In the genomic region with DNA sequence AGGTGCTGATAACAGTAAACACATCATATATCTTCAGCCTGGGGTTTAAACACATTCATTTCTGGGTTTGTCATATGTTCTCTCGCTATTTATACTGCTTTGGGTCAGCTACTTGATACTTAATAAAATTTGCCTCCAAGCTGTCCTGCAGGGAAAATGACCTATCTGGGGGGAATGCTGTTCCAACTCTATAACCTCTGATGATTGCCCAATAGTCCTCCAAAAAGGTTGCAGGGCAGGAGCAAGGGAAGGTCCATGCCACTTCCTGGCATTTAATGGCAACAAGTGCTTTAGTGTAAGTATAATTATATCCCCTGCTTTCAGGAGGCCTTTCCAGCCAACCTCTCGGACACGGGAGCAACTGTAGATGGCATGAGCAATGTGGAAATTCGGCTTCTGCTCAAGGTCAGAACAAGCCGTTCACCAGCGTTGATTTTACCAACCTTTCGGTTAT, we compare ENCODE assay signal across 12 cellular contexts.
DNase-seq lines count a peak whose midpoint lies in the region; ATAC-seq and TF ChIP-seq lines count a peak whose summit lies in the region.
"Had no signal": no experiment of that assay in that cellular context is flagged by ENCODE, and none has a peak within 500 bp of the region (broad histone marks: within the 10 kb centered on the region; RNA-seq: fewer than 3 reads in every experiment).

No MANE protein-coding gene starts in this region.

- peak overlapping the region; percentile 77 to 81 for H3K27ac ChIP-seq in ascending aorta
- peak overlapping the region; percentile 61 to 92 (median 81) for H3K27ac ChIP-seq in heart left ventricle
- no peak overlapping the region for H3K27ac ChIP-seq in osteoblast (ENCODE audit: low read depth, low read length)
- H3K27ac ChIP-seq in thyroid gland: peak overlapping the region; percentile 27 to 61 (median 46)
- H3K27ac ChIP-seq: BLaER1 had no signal

- no peak overlapping the region for H3K4me3 ChIP-seq in ascending aorta
- no peak overlapping the region for H3K4me3 ChIP-seq in heart left ventricle
- no peak overlapping the region for H3K4me3 ChIP-seq in osteoblast (ENCODE audit: insufficient read depth, low read length)
- no peak overlapping the region for H3K4me3 ChIP-seq in thyroid gland (replicated peaks in 1 of 3)
- H3K4me3 ChIP-seq: BLaER1, skin epidermis had no signal

- H3K27me3 ChIP-seq in ascending aorta (no peaks in the 10 kb centered on the region), heart left ventricle (no peaks in the 10 kb centered on the region), osteoblast (ENCODE audit: insufficient read depth, low read length) (no peaks in the 10 kb centered on the region), thyroid gland (no peaks in the 10 kb centered on the region)
- H3K27me3 ChIP-seq: BLaER1 had no signal

- ATAC-seq in heart left ventricle (peak; percentile 39 to 76 (median 64)), HG02938 (IDR thresholded peaks at IDR 0.05; ENCODE audit: unreplicated experiment) (no peak)
- ATAC-seq: Panc1 had no signal

- intact Hi-C loops in ascending aorta (cut with DNase I) (loop anchor here (2.0 to 5.0 kb wide), 6 partner anchors 64 to 250 kb away; a partner anchor contains a TSS), heart left ventricle (cut with DNase I) (loop anchor here in 9 of 10 donors (1.0 to 10.0 kb wide), 13 partner anchors 45 to 250 kb away; a partner anchor contains a TSS), thyroid gland (cut with DNase I) (no loop called here), posterior cingulate gyrus (cut with DNase I) (no loop called here)

- no peaks in the 10 kb centered on the region for H4K20me1 ChIP-seq in osteoblast (ENCODE audit: insufficient read depth, low read length)
- H4K20me1 ChIP-seq: BLaER1 had no signal

- peak overlapping the region; percentile 49 for H2AFZ ChIP-seq in osteoblast (ENCODE audit: low read length)

- TF ChIP-seq CTCF in ascending aorta (IDR thresholded peaks at IDR 0.05) (no peak), heart left ventricle (IDR thresholded peaks at IDR 0.05) (no peak), osteoblast (IDR thresholded peaks at IDR 0.05; ENCODE audit: extremely low read depth, low read depth, low read length) (no peak), thyroid gland (IDR thresholded peaks at IDR 0.05) (no peak)

- 53 to 61% (median 61%) methylated on average over 7 of the region's 7 CpGs for WGBS in heart left ventricle, 4 donors
- WGBS in thyroid gland, 2 donors: 81 to 89% methylated on average over 7 of the region's 7 CpGs

- H3K4me2 ChIP-seq in osteoblast (ENCODE audit: insufficient read depth, low read length): peak overlapping the region; percentile 51

- H3K79me2 ChIP-seq in osteoblast (ENCODE audit: insufficient read depth, low read length): no peaks in the 10 kb centered on the region

- H3K4me1 ChIP-seq in ascending aorta (peaks cover 3 to 18% of the 10 kb centered on the region in 2 donors), heart left ventricle (peaks cover 0 to 27% (median 14%) of the 10 kb centered on the region in 12 donors), osteoblast (ENCODE audit: insufficient read depth, low read length) (peaks cover 26% of the 10 kb centered on the region), thyroid gland (peaks cover 12% of the 10 kb centered on the region in 2 donors)

- H3K9me3 ChIP-seq in ascending aorta: no peaks in the 10 kb centered on the region
- H3K9me3 ChIP-seq in heart left ventricle: no peaks in the 10 kb centered on the region
- H3K9me3 ChIP-seq in osteoblast (ENCODE audit: low read depth, low read length): no peaks in the 10 kb centered on the region
- H3K9me3 ChIP-seq in thyroid gland: no peaks in the 10 kb centered on the region
- H3K9me3 ChIP-seq: BLaER1 had no signal

- H3K36me3 ChIP-seq in ascending aorta (no peaks in the 10 kb centered on the region), heart left ventricle (no peaks in the 10 kb centered on the region), osteoblast (ENCODE audit: insufficient read depth, low read length) (no peaks in the 10 kb centered on the region), thyroid gland (no peaks in the 10 kb centered on the region)
- H3K36me3 ChIP-seq: BLaER1 had no signal

- TF ChIP-seq POLR2A in heart left ventricle (IDR thresholded peaks at IDR 0.05): no peak
- TF ChIP-seq POLR2A in thyroid gland (IDR thresholded peaks at IDR 0.05): no peak

- DNase-seq in ascending aorta (ENCODE audit: low spot score in 2 of 2) (peak; percentile 24 to 85), heart left ventricle (peak in 2 of 5 donors; percentile 59 to 75), osteoblast (ENCODE audit: insufficient read length, low spot score, missing footprints) (no peak), thyroid gland (no peak), posterior cingulate gyrus (no peak), AG20443 (ENCODE audit: low spot score) (no peak), T1000 (lab: John Stamatoyannopoulos, UW) (no peak)
- DNase-seq: central memory CD4-positive, alpha-beta T cell had no signal

Comparison
In these comparisons a context has a peak if more than half of its experiments do, and no peak if none do; other contexts are left out.
1. DNase-seq: peak in ascending aorta (2 of 2); none in osteoblast (single experiment), thyroid gland (0 of 2), posterior cingulate gyrus (0 of 10), AG20443 (single experiment) and T1000 (single experiment).
2. intact Hi-C loops: an anchor here in ascending aorta (2.0 to 5.0 kb wide) and heart left ventricle (1.0 to 10.0 kb wide); none called in thyroid gland and posterior cingulate gyrus.